14 cellular contexts compared by ENCODE assay signal in the genomic region with DNA sequence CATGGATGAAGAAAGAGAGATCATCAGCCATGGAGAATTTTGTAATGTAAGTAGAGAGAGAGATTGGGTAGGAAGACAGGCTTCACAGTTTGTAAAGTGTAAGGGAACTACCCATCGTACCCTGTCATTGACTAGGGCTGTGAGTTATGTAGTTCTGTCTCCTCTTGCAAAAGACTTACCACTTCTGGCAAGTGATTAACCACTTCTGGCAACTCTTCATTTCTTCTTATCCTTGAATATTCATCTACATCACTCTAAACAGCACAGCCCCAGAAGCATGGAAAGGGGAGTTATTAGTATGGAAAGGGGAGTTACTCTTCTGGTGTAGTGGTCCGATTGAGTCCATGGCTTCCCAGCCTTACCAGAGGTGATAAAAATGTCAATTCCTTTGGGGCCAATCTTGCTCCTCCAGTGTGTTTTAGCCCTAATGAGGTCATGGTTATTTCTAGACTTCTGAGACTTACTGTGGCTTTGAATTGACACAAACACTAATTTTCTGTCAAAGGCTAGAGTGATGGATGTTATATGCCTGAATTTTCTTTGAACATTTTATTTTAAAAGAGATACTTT. TPM values are rescaled to one million over a fixed set of nuclear protein-coding genes. Genes with fewer than 3 reads are reported as not detected.
DNase-seq lines count a peak whose midpoint lies in the region; ATAC-seq, FAIRE-seq and TF ChIP-seq lines count a peak whose summit lies in the region.
"Had no signal": no experiment of that assay in that cellular context is flagged by ENCODE, and none has a peak within 500 bp of the region (broad histone marks: within the 10 kb centered on the region; RNA-seq: fewer than 3 reads in every experiment).

No MANE protein-coding gene starts in this region.

- CTCF ChIA-PET in HepG2 (lab: Yijun Ruan, JAX; ENCODE audit: low intra/inter-chr PET ratio, low total read pairs) (no interaction called here), mammary epithelial cell (lab: Charles Lee; ENCODE audit: low non-redundant PET) (no interaction called here)

- ATAC-seq in HepG2 (no peak), right lobe of liver (no peak), gastroesophageal sphincter (peak; percentile 25), HG02840 (IDR thresholded peaks at IDR 0.05; ENCODE audit: low FRiP score, unreplicated experiment) (no peak)

- H3K27me3 ChIP-seq in HepG2 (ENCODE audit: control insufficient read depth in 1 of 2, insufficient read depth in 2 of 2, low read length in 2 of 2): no peaks in the 10 kb centered on the region
- H3K27me3 ChIP-seq in right lobe of liver: no peaks in the 10 kb centered on the region
- no peaks in the 10 kb centered on the region for H3K27me3 ChIP-seq in gastroesophageal sphincter
- H3K27me3 ChIP-seq in mammary epithelial cell (ENCODE audit: insufficient read depth, low read length): no peaks in the 10 kb centered on the region
- H3K27me3 ChIP-seq: suprapubic skin had no signal

- TF ChIP-seq POLR2A in HepG2 (IDR thresholded peaks at IDR 0.05; ENCODE audit: insufficient read depth in 1 of 2, low read depth in 2 of 2, low read length in 2 of 2) (no peak), right lobe of liver (IDR thresholded peaks at IDR 0.05) (no peak), gastroesophageal sphincter (IDR thresholded peaks at IDR 0.05) (no peak)

- TF ChIP-seq CTCF in HepG2 (CRISPR knock-in tag; IDR thresholded peaks at IDR 0.05): no peak
- TF ChIP-seq CTCF in right lobe of liver (IDR thresholded peaks at IDR 0.05): no peak
- no peak for TF ChIP-seq CTCF in gastroesophageal sphincter (IDR thresholded peaks at IDR 0.05)
- TF ChIP-seq CTCF in mammary epithelial cell (conservative IDR thresholded peaks at IDR 0.05 in 1 of 2, IDR thresholded peaks at IDR 0.05 in 1 of 2; ENCODE audit: extremely low read depth in 1 of 2, insufficient read depth in 1 of 2, low read depth in 1 of 2, low read length in 2 of 2): no peak

- peaks cover 19% of the 10 kb centered on the region for H3K4me1 ChIP-seq in HepG2 (ENCODE audit: insufficient read depth, low read length)
- peaks cover 0 to 3% (median 0%) of the 10 kb centered on the region in 4 donors for H3K4me1 ChIP-seq in right lobe of liver
- no peaks in the 10 kb centered on the region for H3K4me1 ChIP-seq in gastroesophageal sphincter
- no peaks in the 10 kb centered on the region for H3K4me1 ChIP-seq in mammary epithelial cell (ENCODE audit: insufficient read depth, low read length)
- H3K4me1 ChIP-seq: suprapubic skin had no signal

- no peak for TF ChIP-seq EP300 in HepG2 (IDR thresholded peaks at IDR 0.05; ENCODE audit: low read depth in 2 of 2, low read length in 2 of 2)
- no peak for TF ChIP-seq EP300 in HepG2 (CRISPR knock-in tag; IDR thresholded peaks at IDR 0.05; ENCODE audit: borderline replicate concordance)
- TF ChIP-seq EP300 in gastroesophageal sphincter (IDR thresholded peaks at IDR 0.05): no peak

- peaks cover 3 to 14% of the 10 kb centered on the region in 2 experiments for H3K36me3 ChIP-seq in HepG2 (replicated peaks in 1 of 2; ENCODE audit: control insufficient read depth in 1 of 2, insufficient read depth in 2 of 2, low read length in 2 of 2)
- peaks cover 0 to 29% (median 12%) of the 10 kb centered on the region in 4 donors for H3K36me3 ChIP-seq in right lobe of liver
- H3K36me3 ChIP-seq in gastroesophageal sphincter: peaks cover 0 to 70% of the 10 kb centered on the region in 2 donors
- H3K36me3 ChIP-seq in mammary epithelial cell (ENCODE audit: insufficient read depth, low read length): peaks cover 21% of the 10 kb centered on the region

- in situ Hi-C loops in HepG2 (cut with HindIII; ENCODE audit: extremely low pct_ligation_motif_present, low pct_unique_long_range_greater_than_20kb) (no loop called here), mammary epithelial cell (cut with MboI; ENCODE audit: low sequenced_read_pairs in 2 of 2) (no loop called here)

- dilution Hi-C loops in mammary epithelial cell (cut with HindIII; ENCODE audit: low sequenced_read_pairs): no loop called here

- H3K27ac ChIP-seq in HepG2 (ENCODE audit: extremely low read length, insufficient read depth, low read length): no peak overlapping the region
- H3K27ac ChIP-seq in right lobe of liver: no peak overlapping the region
- H3K27ac ChIP-seq in gastroesophageal sphincter: no peak overlapping the region
- H3K27ac ChIP-seq in mammary epithelial cell (ENCODE audit: insufficient read depth, low read depth, low read length): no peak overlapping the region
- H3K27ac ChIP-seq: RWPE1, suprapubic skin had no signal

- DNase-seq in HepG2 (ENCODE audit: low spot score): no peak
- DNase-seq in right lobe of liver: no peak
- DNase-seq in NOMO-1 treated with DMSO at 0.1 percent for 48 hours (lab: John Stamatoyannopoulos, UW; ENCODE audit: unreplicated experiment): peak; percentile 39
- DNase-seq in NCI-H82 treated with DMSO at 0.1 percent for 48 hours (lab: John Stamatoyannopoulos, UW; ENCODE audit: unreplicated experiment): no peak
- no peak for DNase-seq in mammary epithelial cell
- no peak for DNase-seq in activated T-cell treated with anti-CD3 and anti-CD28 coated beads, Interleukin-2, amount 50 U/mL, for 48 hours
- DNase-seq: activated CD8-positive, alpha-beta memory T cell treated with anti-CD3 and anti-CD28 coated beads, Interleukin-2, amount 50 U/mL, for 4 hours; NCI-H1417; stimulated activated CD4-positive, alpha-beta T cell treated with anti-CD3 and anti-CD28 coated beads, Interleukin-12 subunit alpha, Interleukin-12 subunit beta, amount 100 ng/mL, for 4 hours had no signal

- BruUV-seq in HepG2 (replicated peaks; lab: Mats Ljungman, UMichigan) (no TSS peak), mammary epithelial cell (replicated peaks; lab: Mats Ljungman, UMichigan) (no TSS peak)

- H3K9ac ChIP-seq in HepG2 (ENCODE audit: insufficient read depth, low read depth, low read length) (no peak overlapping the region), mammary epithelial cell (ENCODE audit: insufficient read depth, low read length) (no peak overlapping the region)

- H2AFZ ChIP-seq in HepG2 (ENCODE audit: low read length) (no peak overlapping the region), mammary epithelial cell (ENCODE audit: low read depth, low read length) (no peak overlapping the region)

- H3K79me2 ChIP-seq in HepG2 (ENCODE audit: insufficient read depth, low read length) (no peaks in the 10 kb centered on the region), mammary epithelial cell (ENCODE audit: insufficient read depth, low read length) (no peaks in the 10 kb centered on the region)

- 95% methylated on average over 2 of the region's 2 CpGs for WGBS in HepG2 (ENCODE audit: low lambda C conversion rate)
- 67% methylated on average over 2 of the region's 2 CpGs for WGBS in right lobe of liver (ENCODE audit: insufficient coverage, low coverage, low lambda C conversion rate, missing lambda C conversion rate)
- 65 to 71% methylated on average over 2 of the region's 2 CpGs for WGBS in gastroesophageal sphincter (ENCODE audit: low coverage in 1 of 2), 2 donors
- 84% methylated on average over 2 of the region's 2 CpGs for whole genome bisulfite sequencing in mammary epithelial cell (ENCODE audit: low coverage, missing lambda C conversion rate)

- H3K9me3 ChIP-seq in HepG2 (ENCODE audit: low read length): no peaks in the 10 kb centered on the region
- no peaks in the 10 kb centered on the region for H3K9me3 ChIP-seq in right lobe of liver
- H3K9me3 ChIP-seq in gastroesophageal sphincter: no peaks in the 10 kb centered on the region
- no peaks in the 10 kb centered on the region for H3K9me3 ChIP-seq in mammary epithelial cell (replicated peaks; ENCODE audit: insufficient read depth, low read length)
- H3K9me3 ChIP-seq: suprapubic skin had no signal

- no peak for FAIRE-seq in HepG2 (lab: Jason Lieb, UNC)
- FAIRE-seq: D721Med had no signal

- POLR2A ChIA-PET in HepG2 (lab: Yijun Ruan, JAX): no interaction called here

- no peak overlapping the region for H3K4me3 ChIP-seq in HepG2 (replicated peaks in 1 of 3; ENCODE audit: insufficient read depth in 1 of 3, low read depth in 2 of 3, low read length in 3 of 3)
- H3K4me3 ChIP-seq in right lobe of liver: no peak overlapping the region
- H3K4me3 ChIP-seq in gastroesophageal sphincter: no peak overlapping the region
- H3K4me3 ChIP-seq in mammary epithelial cell (replicated peaks in 1 of 3; ENCODE audit: insufficient read depth in 1 of 3, low read depth in 2 of 3, low read length in 3 of 3): no peak overlapping the region
- H3K4me3 ChIP-seq: suprapubic skin had no signal

- no peak for TF ChIP-seq RAD21 in HepG2 (CRISPR knock-in tag; IDR thresholded peaks at IDR 0.05)

- intact Hi-C loops in HepG2 (cut with micrococcal nuclease; ENCODE audit: unreplicated experiment): no loop called here
- intact Hi-C loops in right lobe of liver (cut with DNase I): no loop called here
- intact Hi-C loops in mammary epithelial cell (cut with micrococcal nuclease): no loop called here

- no peaks in the 10 kb centered on the region for H4K20me1 ChIP-seq in HepG2 (ENCODE audit: insufficient read depth, low read length)
- no peaks in the 10 kb centered on the region for H4K20me1 ChIP-seq in mammary epithelial cell (ENCODE audit: insufficient read depth, low read length)

- H3K4me2 ChIP-seq in HepG2 (ENCODE audit: low read depth, low read length) (no peak overlapping the region), mammary epithelial cell (ENCODE audit: insufficient read depth, low read depth, low read length) (no peak overlapping the region)

RNA-seq across cellular contexts. Expression of a gene that starts 52.0 kb away (rescaled TPM):
- total RNA-seq in HepG2 (2016; rRNA removed; fragmentation: Illumina TruSeq; extraction: Trizol): 59.6 and 90.6 TPM in 2 replicates
- total RNA-seq in HepG2 (2016; cell fraction: cytosol; rRNA removed; fragmentation: Illumina TruSeq; extraction: Trizol; ENCODE audit: low read depth): 5.1 and 7.1 TPM in 2 replicates
- 57.7 and 86.9 TPM in 2 replicates for total RNA-seq in HepG2 (2016; cell fraction: insoluble cytoplasmic fraction; rRNA removed; fragmentation: Illumina TruSeq; extraction: Trizol)
- total RNA-seq in HepG2 (2016; cell fraction: membrane; rRNA removed; fragmentation: Illumina TruSeq; extraction: Trizol): 19.3 and 19.4 TPM in 2 replicates
- 57.3 and 58.4 TPM in 2 replicates for total RNA-seq in HepG2 (2016; cell fraction: nucleus; rRNA removed; fragmentation: Illumina TruSeq; extraction: Trizol)
- polyA plus RNA-seq in HepG2 (2011; rRNA removed): 20.3 and 21.8 TPM in 2 replicates
- polyA plus RNA-seq in HepG2 (2011; cell fraction: cytosol; rRNA removed): 13.9 and 15.2 TPM in 2 replicates
- polyA plus RNA-seq in HepG2 (2011; cell fraction: nucleus; rRNA removed): 22.3 and 28.1 TPM in 2 replicates
- 24.4 and 28.8 TPM in 2 replicates for polyA plus RNA-seq in HepG2 (2012)
- 2.5 and 2.7 TPM in 2 replicates for polyA plus RNA-seq in HepG2 (2016; cell fraction: cytosol; fragmentation: Illumina TruSeq; extraction: Trizol; ENCODE audit: low read depth)
- 75.4 and 77.9 TPM in 2 replicates for polyA plus RNA-seq in HepG2 (2016; cell fraction: insoluble cytoplasmic fraction; fragmentation: Illumina TruSeq; extraction: Trizol; ENCODE audit: low read depth)
- polyA plus RNA-seq in HepG2 (2016; cell fraction: membrane; fragmentation: Illumina TruSeq; extraction: Trizol; ENCODE audit: low read depth): 8.3 and 8.6 TPM in 2 replicates
- 42.8 and 45.3 TPM in 2 replicates for polyA plus RNA-seq in HepG2 (2016; cell fraction: nucleus; fragmentation: Illumina TruSeq; extraction: Trizol; ENCODE audit: insufficient read depth, low read depth)
- 57.6 and 62.6 TPM in 2 replicates for polyA minus RNA-seq in HepG2 (2011; rRNA and poly(A)+ RNA removed; ENCODE audit: low replicate concordance)
- polyA minus RNA-seq in HepG2 (2011; cell fraction: cytosol; rRNA and poly(A)+ RNA removed): 30.3 and 34.4 TPM in 2 replicates
- polyA minus RNA-seq in HepG2 (2011; cell fraction: nucleus; rRNA and poly(A)+ RNA removed): 84.8 and 99.3 TPM in 2 replicates
- total RNA-seq in right lobe of liver: 10 to 100 TPM; 28.9 to 72.3 (median 48.5) TPM
- 10 to 100 TPM; 47.0 to 59.9 (median 53.5) TPM for total RNA-seq in gastroesophageal sphincter
- total RNA-seq in mammary epithelial cell: 10 to 100 TPM; 56.2 to 56.5 TPM
- polyA plus RNA-seq in mammary epithelial cell: 31.9 TPM
- polyA minus RNA-seq in mammary epithelial cell: 69.8 TPM
